Comparison of ENCODE assay signal across 11 cellular contexts in the genomic region with DNA sequence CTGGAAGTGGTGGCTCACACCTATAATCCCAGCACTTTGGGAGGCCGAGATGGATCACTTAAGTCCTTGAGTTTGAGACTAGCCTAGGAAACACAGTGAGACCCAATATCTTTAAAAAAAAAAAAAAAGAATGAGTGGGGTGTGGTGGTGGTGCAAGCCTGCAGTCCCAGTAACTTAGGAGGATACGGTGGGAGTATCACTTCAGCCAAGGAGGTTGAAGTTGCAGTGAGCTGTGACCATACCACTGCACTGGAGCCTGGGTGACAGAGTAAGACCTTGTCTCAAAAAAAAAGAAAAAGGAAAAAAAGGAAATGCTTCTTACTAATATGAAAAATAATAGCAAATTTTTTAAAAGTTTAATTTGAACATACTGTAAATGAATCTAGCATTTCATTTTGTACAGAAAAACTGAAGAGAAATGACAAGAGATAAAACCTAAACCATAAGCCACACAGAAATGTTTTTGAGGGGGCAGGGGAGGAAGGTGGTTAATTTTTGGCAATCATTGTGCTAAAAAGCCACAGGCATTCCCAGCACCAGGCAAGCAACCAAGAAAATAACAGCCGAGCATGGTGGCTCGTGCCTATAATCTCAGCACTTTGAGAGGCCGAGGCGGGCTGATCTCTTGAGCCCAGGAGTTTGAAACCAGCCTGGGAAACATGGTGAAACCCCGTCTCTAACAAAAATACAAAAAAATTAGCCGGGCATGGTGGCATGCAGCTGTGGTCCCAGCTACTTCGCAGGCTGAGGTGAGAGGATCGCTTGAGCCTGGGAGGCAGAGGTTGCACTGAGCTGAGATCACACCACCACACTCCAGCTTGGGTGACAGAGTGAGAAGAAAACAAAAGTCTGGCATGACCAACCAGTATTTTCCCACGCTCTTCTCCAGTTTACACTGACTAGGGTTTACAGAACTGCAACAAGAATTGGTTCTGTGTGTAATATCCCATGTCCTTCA.
A peak's percentile ranks its signal among the peaks of the same experiment; 100 is the strongest.
DNase-seq lines count a peak whose midpoint lies in the region; ATAC-seq, FAIRE-seq and TF ChIP-seq lines count a peak whose summit lies in the region.
"Had no signal": no experiment of that assay in that cellular context is flagged by ENCODE, and none has a peak within 500 bp of the region (broad histone marks: within the 10 kb centered on the region; RNA-seq: fewer than 3 reads in every experiment).

No MANE protein-coding gene starts in this region.

- no peak for TF ChIP-seq CTCF in astrocyte of the spinal cord (IDR thresholded peaks at IDR 0.05; ENCODE audit: low read depth, low read length)
- TF ChIP-seq CTCF in osteoblast (IDR thresholded peaks at IDR 0.05; ENCODE audit: extremely low read depth, low read depth, low read length) = no peak
- no peak for TF ChIP-seq CTCF in ovary (IDR thresholded peaks at IDR 0.05)

- peak; percentile 92 for FAIRE-seq in GM12891 (lab: Jason Lieb, UNC)

- H3K4me3 ChIP-seq in astrocyte of the spinal cord (ENCODE audit: low read depth, low read length) = no peak overlapping the region
- H3K4me3 ChIP-seq in osteoblast (ENCODE audit: insufficient read depth, low read length) = no peak overlapping the region
- H3K4me3 ChIP-seq in Karpas-422 (ENCODE audit: low read length) = no peak overlapping the region
- no peak overlapping the region for H3K4me3 ChIP-seq in ovary
- H3K4me3 ChIP-seq: skin epidermis had no signal

- H4K20me1 ChIP-seq in osteoblast (ENCODE audit: insufficient read depth, low read length) (no peaks in the 10 kb centered on the region), Karpas-422 (ENCODE audit: insufficient read depth, low read depth, low read length) (peaks cover 17% of the 10 kb centered on the region; the same call in 1 of the 2 replicates)

- in situ Hi-C loops in astrocyte of the spinal cord (cut with HindIII; ENCODE audit: low sequenced_read_pairs) = no loop called here

- DNase-seq in GM12891 (ENCODE audit: insufficient read length, low spot score) = no peak
- DNase-seq in astrocyte of the spinal cord (ENCODE audit: low read depth, low spot score) = peak; percentile 71
- DNase-seq in osteoblast (ENCODE audit: insufficient read length, low spot score, missing footprints) = no peak
- no peak for DNase-seq in Karpas-422
- DNase-seq in ovary = no peak
- DNase-seq: activated CD8-positive, alpha-beta memory T cell treated with anti-CD3 and anti-CD28 coated beads, Interleukin-2, amount 10 ng/mL, durations not matched to agents 7 days and 5 days; cortex of kidney had no signal

- WGBS in ovary, 3 donors = 51 to 61% (median 52%) methylated on average over 11 of the region's 11 CpGs

- H2AFZ ChIP-seq in osteoblast (ENCODE audit: low read length) = peak overlapping the region; percentile 8
- no peak overlapping the region for H2AFZ ChIP-seq in Karpas-422 (ENCODE audit: low read length)

- no peaks in the 10 kb centered on the region for H3K36me3 ChIP-seq in osteoblast (ENCODE audit: insufficient read depth, low read length)
- H3K36me3 ChIP-seq in Karpas-422 (ENCODE audit: insufficient read depth, low read length) = no peaks in the 10 kb centered on the region
- H3K36me3 ChIP-seq in ovary = no peaks in the 10 kb centered on the region

- ATAC-seq in HG03097 (IDR thresholded peaks at IDR 0.05; ENCODE audit: low FRiP score, unreplicated experiment) (peak; percentile 46), GM21390 (IDR thresholded peaks at IDR 0.05; ENCODE audit: unreplicated experiment) (no peak), HG02798 (IDR thresholded peaks at IDR 0.05; ENCODE audit: poor library complexity, unreplicated experiment) (no peak)
- ATAC-seq: activated CD8-positive, alpha-beta memory T cell treated with anti-CD3 and anti-CD28 coated beads, Interleukin-2, amount 10 ng/mL, durations not matched to agents 7 days and 5 days had no signal

- H3K9me3 ChIP-seq in osteoblast (ENCODE audit: low read depth, low read length) = no peaks in the 10 kb centered on the region
- H3K9me3 ChIP-seq in Karpas-422 (ENCODE audit: low read length) = no peaks in the 10 kb centered on the region
- no peaks in the 10 kb centered on the region for H3K9me3 ChIP-seq in ovary

- no peak overlapping the region for H3K9ac ChIP-seq in Karpas-422 (ENCODE audit: low read length)

- no peaks in the 10 kb centered on the region for H3K79me2 ChIP-seq in osteoblast (ENCODE audit: insufficient read depth, low read length)
- no peaks in the 10 kb centered on the region for H3K79me2 ChIP-seq in Karpas-422 (ENCODE audit: low read length)

- H3K27me3 ChIP-seq in osteoblast (ENCODE audit: insufficient read depth, low read length) (no peaks in the 10 kb centered on the region), Karpas-422 (ENCODE audit: low read length) (no peaks in the 10 kb centered on the region), ovary (no peaks in the 10 kb centered on the region)

- no peaks in the 10 kb centered on the region for H3K9me2 ChIP-seq in Karpas-422 (replicated peaks; ENCODE audit: insufficient read depth, low read length)

- no peak for TF ChIP-seq EP300 in ovary (IDR thresholded peaks at IDR 0.05)

- H3K4me2 ChIP-seq in osteoblast (ENCODE audit: insufficient read depth, low read length) = peak overlapping the region; percentile 56
- no peak overlapping the region for H3K4me2 ChIP-seq in Karpas-422 (ENCODE audit: low read depth, low read length, poor library complexity, severe bottlenecking)

- TF ChIP-seq POLR2A in GM12891 (IDR thresholded peaks at IDR 0.05; ENCODE audit: low read depth, low read length) (no peak), ovary (IDR thresholded peaks at IDR 0.05) (no peak)

- H3K27ac ChIP-seq in osteoblast (ENCODE audit: low read depth, low read length) (peak overlapping the region; percentile 30), Karpas-422 (ENCODE audit: low read length) (no peak overlapping the region), ovary (no peak overlapping the region)

- intact Hi-C loops in ovary (cut with DNase I) = loop anchor here in 1 of 4 donors (5.0 kb wide), 1 partner anchor 91 kb away; no protein-coding TSS in a partner anchor

- H3K4me1 ChIP-seq in osteoblast (ENCODE audit: insufficient read depth, low read length) (peaks cover 12% of the 10 kb centered on the region), Karpas-422 (ENCODE audit: low read length) (no peaks in the 10 kb centered on the region), ovary (ENCODE audit: insufficient read depth) (no peaks in the 10 kb centered on the region)

TF ChIP-seq in GM12891, 5 proteins besides CTCF, POLR2A, EP300 and RAD21:
- TF ChIP-seq POLR2AphosphoS5 (IDR thresholded peaks at IDR 0.05; ENCODE audit: low read depth, low read length) = no peak
- TF ChIP-seq SPI1 (IDR thresholded peaks at IDR 0.05; ENCODE audit: low read depth, low read length) = 0 out of 2 replicates have a peak, but pooled peaks have one; percentile 11
- no peak for TF ChIP-seq PAX5 (IDR thresholded peaks at IDR 0.05; ENCODE audit: insufficient read depth, low read length, severe bottlenecking)
